In the genomic region with DNA sequence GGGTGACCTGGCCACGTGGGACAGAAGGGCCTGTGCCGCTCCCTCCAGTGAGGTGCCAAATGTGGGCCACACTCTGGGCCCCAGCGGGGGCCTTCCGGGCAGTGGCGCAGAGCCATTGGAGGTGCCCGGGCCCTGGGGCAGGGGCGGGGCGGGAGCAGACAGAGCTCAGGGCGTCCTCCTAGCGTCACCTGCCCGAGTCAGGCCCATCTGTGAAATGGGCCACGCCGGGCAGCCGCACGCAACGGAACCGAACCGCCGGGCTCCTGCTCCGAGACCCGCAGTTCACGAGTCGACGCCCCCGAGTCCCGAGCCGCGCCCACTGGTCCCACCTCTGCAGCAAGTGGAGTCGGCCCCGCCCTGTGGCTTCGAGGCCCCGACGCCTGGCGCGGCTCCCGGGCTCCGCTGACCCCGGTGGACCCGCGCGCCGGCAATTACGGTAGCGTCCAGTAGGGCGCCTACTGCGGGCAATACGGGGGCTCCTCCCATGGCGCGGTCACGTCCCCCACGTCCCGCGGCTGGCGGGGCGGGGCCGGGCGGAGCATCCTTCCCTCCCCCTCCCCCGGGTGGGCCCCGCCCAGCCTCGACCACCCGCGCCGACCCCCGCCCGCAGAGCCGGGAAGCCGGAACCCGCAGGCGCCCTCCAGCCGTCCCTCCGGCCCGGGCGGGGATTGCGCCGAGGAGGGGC, we compare ENCODE assay signal across 8 cellular contexts. TPM values are rescaled to one million over a fixed set of nuclear protein-coding genes. Genes with fewer than 3 reads are reported as not detected.
DNase-seq lines count a peak whose midpoint lies in the region; ATAC-seq, FAIRE-seq and TF ChIP-seq lines count a peak whose summit lies in the region.

No MANE protein-coding gene starts in this region.

- TF ChIP-seq POLR2A in A549 (IDR thresholded peaks at IDR 0.05; ENCODE audit: low read length) (no peak; the same call in 1 of the 2 replicates), GM18505 (IDR thresholded peaks at IDR 0.05; ENCODE audit: borderline replicate concordance, extremely low read depth, insufficient read depth, insufficient read length) (no peak)

- CTCF ChIA-PET in A549 (lab: Yijun Ruan, JAX) = interaction anchor here (0.6 to 17.6 kb wide), 11 partner anchors 11 to 200 kb away, joined by 3 to 289 read pairs (median 6); partner anchors contain the start of gene SECTM1

- ATAC-seq in A549 = peak; percentile 42 to 73
- ATAC-seq in GM18505 (IDR thresholded peaks at IDR 0.05; ENCODE audit: unreplicated experiment) = peak; percentile 32

- H3K4me3 ChIP-seq in A549 (peak overlapping the region; percentile 65), HL-60 (replicated peaks; ENCODE audit: insufficient read depth, low read length) (peak overlapping the region; percentile 86), colonic mucosa (peak overlapping the region; percentile 64)

- H3K9ac ChIP-seq in colonic mucosa (ENCODE audit: low read depth in 2 of 2, low read length in 2 of 2) = peak overlapping the region; percentile 81 to 95

- H3K27me3 ChIP-seq in HL-60 (ENCODE audit: insufficient read depth, poor library complexity, severe bottlenecking) = no peaks in the 10 kb centered on the region
- H3K27me3 ChIP-seq in colonic mucosa = no peaks in the 10 kb centered on the region

- no peak for TF ChIP-seq EP300 in A549 (IDR thresholded peaks at IDR 0.05)

- no peak for FAIRE-seq in A549 (lab: Jason Lieb, UNC)

- DNase-seq in A549 (ENCODE audit: low read depth in 1 of 2, low spot score in 1 of 2) = peak; percentile 79 to 92
- DNase-seq in HL-60 (ENCODE audit: low read depth in 1 of 2, low spot score in 1 of 2) = peak; percentile 77 to 82
- DNase-seq in UCSD-AML1 (lab: John Stamatoyannopoulos, UW; ENCODE audit: unreplicated experiment) = peak; percentile 88
- peak; percentile 95 for DNase-seq in colonic mucosa
- peak; percentile 85 for DNase-seq in kidney tubule cell (ENCODE audit: low spot score)
- peak; percentile 42 to 50 for DNase-seq in stimulated activated CD4-positive, alpha-beta T cell treated with anti-CD3 and anti-CD28 coated beads, Interleukin-4, amount 100 ng/mL, for 4 hours
- no peak for DNase-seq in NCI-H2081 (lab: John Stamatoyannopoulos, UW)

- no peak; a peak in 1 of 5 replicates for TF ChIP-seq RAD21 in A549 (conservative IDR thresholded peaks at IDR 0.05 in 1 of 2, IDR thresholded peaks at IDR 0.05 in 1 of 2)

- peaks cover 50% of the 10 kb centered on the region for H3K4me1 ChIP-seq in A549
- peaks cover 13% of the 10 kb centered on the region for H3K4me1 ChIP-seq in colonic mucosa

- H3K36me3 ChIP-seq in colonic mucosa = no peaks in the 10 kb centered on the region

- H3K4me2 ChIP-seq in A549 = peak overlapping the region; percentile 96

- H3K27ac ChIP-seq in A549 (peak overlapping the region; percentile 95 to 99), HL-60 (replicated peaks) (peak overlapping the region; percentile 94), colonic mucosa (peak overlapping the region; percentile 98)

- WGBS in A549 (ENCODE audit: missing lambda C conversion rate) = 26% methylated on average over 16 of the region's 75 CpGs

- POLR2A ChIA-PET in A549 (lab: Yijun Ruan, JAX) = interaction anchor here (1.0 to 1.4 kb wide), 3 partner anchors 11 to 62 kb away, joined by 3 to 7 read pairs (median 4); no protein-coding TSS in a partner anchor

- TF ChIP-seq CTCF in A549 (IDR thresholded peaks at IDR 0.05) (0 out of 3 replicates have a peak, but pooled peaks have one; percentile 12), HL-60 (IDR thresholded peaks at IDR 0.05; ENCODE audit: insufficient read depth, low read length) (no peak), colonic mucosa (IDR thresholded peaks at IDR 0.05) (peak; percentile 51)

- intact Hi-C loops in colonic mucosa (cut with DNase I) = no loop called here

- H3K9me3 ChIP-seq in A549 = no peaks in the 10 kb centered on the region
- H3K9me3 ChIP-seq in colonic mucosa = no peaks in the 10 kb centered on the region

TF ChIP-seq in A549, 52 proteins besides CTCF, POLR2A, EP300 and RAD21 (continues in another document):
- TF ChIP-seq SMC3 (IDR thresholded peaks at IDR 0.05) (peak; percentile 34; the same call in 2 of the 3 replicates), ZNF302 (CRISPR knock-in tag; IDR thresholded peaks at IDR 0.05) (no peak), ATOH8 (CRISPR knock-in tag; IDR thresholded peaks at IDR 0.05; ENCODE audit: low read depth) (no peak), TP53 (CRISPR knock-in tag; IDR thresholded peaks at IDR 0.05) (no peak), HOXB5 (CRISPR knock-in tag; IDR thresholded peaks at IDR 0.05) (no peak; the same call in 1 of the 2 replicates), JUNB (IDR thresholded peaks at IDR 0.05) (no peak), BCL3 (IDR thresholded peaks at IDR 0.05) (no peak), KDM1A (IDR thresholded peaks at IDR 0.05; ENCODE audit: low read depth) (peak; percentile 85), BHLHE40 (IDR thresholded peaks at IDR 0.05; ENCODE audit: low read depth, low read length) (no peak), SREBF2 (IDR thresholded peaks at IDR 0.05) (no peak), HOXA7 (CRISPR knock-in tag; IDR thresholded peaks at IDR 0.05) (no peak), ZSCAN20 (CRISPR knock-in tag; IDR thresholded peaks at IDR 0.05) (no peak), RNF2 (IDR thresholded peaks at IDR 0.05; ENCODE audit: borderline replicate concordance, low read depth) (peak; percentile 87; the same call in 1 of the 2 replicates), MAX (IDR thresholded peaks at IDR 0.05) (peak; percentile 96), HEYL (CRISPR knock-in tag; IDR thresholded peaks at IDR 0.05) (no peak), PHF8 (IDR thresholded peaks at IDR 0.05; ENCODE audit: borderline replicate concordance, low read depth) (no peak)
- TF ChIP-seq, protein P1, sequence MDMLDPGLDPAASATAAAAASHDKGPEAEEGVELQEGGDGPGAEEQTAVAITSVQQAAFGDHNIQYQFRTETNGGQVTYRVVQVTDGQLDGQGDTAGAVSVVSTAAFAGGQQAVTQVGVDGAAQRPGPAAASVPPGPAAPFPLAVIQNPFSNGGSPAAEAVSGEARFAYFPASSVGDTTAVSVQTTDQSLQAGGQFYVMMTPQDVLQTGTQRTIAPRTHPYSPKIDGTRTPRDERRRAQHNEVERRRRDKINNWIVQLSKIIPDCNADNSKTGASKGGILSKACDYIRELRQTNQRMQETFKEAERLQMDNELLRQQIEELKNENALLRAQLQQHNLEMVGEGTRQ (IDR thresholded peaks at IDR 0.05) = peak; percentile 5
- TF ChIP-seq, protein P2, sequence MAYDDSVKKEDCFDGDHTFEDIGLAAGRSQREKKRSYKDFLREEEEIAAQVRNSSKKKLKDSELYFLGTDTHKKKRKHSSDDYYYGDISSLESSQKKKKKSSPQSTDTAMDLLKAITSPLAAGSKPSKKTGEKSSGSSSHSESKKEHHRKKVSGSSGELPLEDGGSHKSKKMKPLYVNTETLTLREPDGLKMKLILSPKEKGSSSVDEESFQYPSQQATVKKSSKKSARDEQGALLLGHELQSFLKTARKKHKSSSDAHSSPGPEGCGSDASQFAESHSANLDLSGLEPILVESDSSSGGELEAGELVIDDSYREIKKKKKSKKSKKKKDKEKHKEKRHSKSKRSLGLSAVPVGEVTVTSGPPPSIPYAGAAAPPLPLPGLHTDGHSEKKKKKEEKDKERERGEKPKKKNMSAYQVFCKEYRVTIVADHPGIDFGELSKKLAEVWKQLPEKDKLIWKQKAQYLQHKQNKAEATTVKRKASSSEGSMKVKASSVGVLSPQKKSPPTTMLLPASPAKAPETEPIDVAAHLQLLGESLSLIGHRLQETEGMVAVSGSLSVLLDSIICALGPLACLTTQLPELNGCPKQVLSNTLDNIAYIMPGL (CRISPR knock-in tag; IDR thresholded peaks at IDR 0.05; ENCODE audit: borderline replicate concordance) = no peak

RNA-seq across cellular contexts. Expression of gene SLC16A3, which starts 1.9 kb away (rescaled TPM):
- polyA plus RNA-seq in A549 (2011; rRNA removed) (28.6 and 40.0 TPM in 2 replicates), A549 (2017; fragmentation: RNase III; extraction: RNeasy Plus Mini Kit Qiagen cat#74134 plus additional on column Dnase treatment) (77.9 to 97.7 TPM (median 90.9 TPM) in 3 replicates)
- polyA plus RNA-seq in A549 (2012; cell fraction: cytosol; rRNA removed) = 53.6 and 113 TPM in 2 replicates
- polyA plus RNA-seq in A549 (2012; cell fraction: nucleus; rRNA removed) = 108 and 156 TPM in 2 replicates
- polyA minus RNA-seq in A549 (2011; rRNA and poly(A)+ RNA removed) = 31.5 TPM in 2 replicates
- total RNA-seq in colonic mucosa = 100 to 1,000 TPM; 148 to 298 TPM

RNA-seq across cellular contexts. Expression of gene CCDC57, which starts 18.1 kb away (rescaled TPM):
- 16.6 and 18.5 TPM in 2 replicates for polyA plus RNA-seq in A549 (2011; rRNA removed)
- 24.3 and 29.0 TPM in 2 replicates for polyA plus RNA-seq in A549 (2012; cell fraction: cytosol; rRNA removed)
- polyA plus RNA-seq in A549 (2012; cell fraction: nucleus; rRNA removed) = 200 and 241 TPM in 2 replicates
- 18.2 to 22.1 TPM (median 18.9 TPM) in 3 replicates for polyA plus RNA-seq in A549 (2017; fragmentation: RNase III; extraction: RNeasy Plus Mini Kit Qiagen cat#74134 plus additional on column Dnase treatment)
- 22.3 and 26.3 TPM in 2 replicates for polyA minus RNA-seq in A549 (2011; rRNA and poly(A)+ RNA removed)
- 10 to 100 TPM; 24.5 to 46.1 TPM for total RNA-seq in colonic mucosa

RNA-seq across cellular contexts. Expression of gene CSNK1D, which starts 42.7 kb away (rescaled TPM):
- polyA plus RNA-seq in A549 (2011; rRNA removed) (130 and 139 TPM in 2 replicates), A549 (2017; fragmentation: RNase III; extraction: RNeasy Plus Mini Kit Qiagen cat#74134 plus additional on column Dnase treatment) (151 to 173 TPM (median 163 TPM) in 3 replicates)
- 182 and 192 TPM in 2 replicates for polyA plus RNA-seq in A549 (2012; cell fraction: cytosol; rRNA removed)
- 734 and 786 TPM in 2 replicates for polyA plus RNA-seq in A549 (2012; cell fraction: nucleus; rRNA removed)
- polyA minus RNA-seq in A549 (2011; rRNA and poly(A)+ RNA removed) = 105 and 128 TPM in 2 replicates
- 100 to 1,000 TPM; 136 to 138 TPM for total RNA-seq in colonic mucosa

Comparison
In these comparisons a context has a peak if more than half of its experiments do, and no peak if none do; other contexts are left out.
1. DNase-seq: peak in A549 (2 of 2), HL-60 (2 of 2), UCSD-AML1 (single experiment), colonic mucosa (single experiment), kidney tubule cell (single experiment) and stimulated activated CD4-positive, alpha-beta T cell treated with anti-CD3 and anti-CD28 coated beads, Interleukin-4, amount 100 ng/mL, for 4 hours (2 of 2); none in NCI-H2081 (0 of 2).
2. Peak in every context shown above with its lines, with median percentiles within 50 percentile points of each other: H3K27ac ChIP-seq and H3K4me3 ChIP-seq.